In the genomic region with DNA sequence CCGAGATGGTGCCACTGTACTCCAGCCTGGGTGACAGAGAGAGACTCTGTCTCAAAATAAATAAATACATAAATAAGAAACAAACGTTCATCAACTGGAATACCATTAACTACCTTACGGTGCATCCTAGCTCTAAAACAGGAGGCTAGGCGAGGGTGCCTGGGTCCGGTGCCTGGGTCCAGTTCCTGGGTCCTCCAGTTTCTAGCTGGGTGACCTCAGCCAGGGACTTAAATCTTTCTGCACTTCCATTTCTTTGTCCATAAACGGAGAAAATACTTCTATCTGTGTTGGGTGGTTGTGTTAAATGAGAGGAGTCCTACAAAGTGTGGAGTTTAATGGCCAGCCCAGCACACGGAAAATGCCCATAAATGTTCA, we compare ENCODE assay signal across 20 cellular contexts. TPM values are rescaled to one million over a fixed set of nuclear protein-coding genes. Genes with fewer than 3 reads are reported as not detected.
DNase-seq lines count a peak whose midpoint lies in the region; ATAC-seq and TF ChIP-seq lines count a peak whose summit lies in the region.
"Had no signal": no experiment of that assay in that cellular context is flagged by ENCODE, and none has a peak within 500 bp of the region (broad histone marks: within the 10 kb centered on the region; RNA-seq: fewer than 3 reads in every experiment).

No MANE protein-coding gene starts in this region.

- ATAC-seq in upper lobe of left lung (ENCODE audit: low FRiP score in 2 of 2) (peak in 1 of 2 donors; percentile 55), omental fat pad (ENCODE audit: low FRiP score) (no peak), HG02973 (IDR thresholded peaks at IDR 0.05; ENCODE audit: unreplicated experiment) (no peak)
- ATAC-seq: left colon had no signal

- H3K4me1 ChIP-seq in Peyer's patch (no peaks in the 10 kb centered on the region), esophagus muscularis mucosa (peaks cover 11 to 97% (median 88%) of the 10 kb centered on the region in 4 donors), upper lobe of left lung (peaks cover 5 to 17% (median 10%) of the 10 kb centered on the region in 4 donors)

- TF ChIP-seq POLR2A in Peyer's patch (IDR thresholded peaks at IDR 0.05) (no peak), esophagus muscularis mucosa (IDR thresholded peaks at IDR 0.05; ENCODE audit: low read depth) (no peak), upper lobe of left lung (IDR thresholded peaks at IDR 0.05) (no peak)

- H3K9me3 ChIP-seq in Peyer's patch (no peaks in the 10 kb centered on the region), esophagus muscularis mucosa (no peaks in the 10 kb centered on the region), upper lobe of left lung (no peaks in the 10 kb centered on the region)

- H3K27ac ChIP-seq in Peyer's patch (peak overlapping the region; percentile 5 to 76 (median 53)), esophagus muscularis mucosa (replicated peaks in 1 of 4) (peak overlapping the region; percentile 88 to 94 (median 92)), upper lobe of left lung (peak overlapping the region; percentile 43 to 72 (median 63))
- H3K27ac ChIP-seq: HL-60 had no signal

- TF ChIP-seq CTCF in Peyer's patch (IDR thresholded peaks at IDR 0.05) = no peak
- no peak for TF ChIP-seq CTCF in esophagus muscularis mucosa (IDR thresholded peaks at IDR 0.05)
- no peak for TF ChIP-seq CTCF in upper lobe of left lung (IDR thresholded peaks at IDR 0.05)
- no peak for TF ChIP-seq CTCF in omental fat pad (IDR thresholded peaks at IDR 0.05)

- H3K4me3 ChIP-seq in Peyer's patch = no peak overlapping the region
- peak overlapping the region in 1 of 4 donors; percentile 24 for H3K4me3 ChIP-seq in esophagus muscularis mucosa
- no peak overlapping the region for H3K4me3 ChIP-seq in upper lobe of left lung
- H3K4me3 ChIP-seq in H7 (ENCODE audit: insufficient read depth, low read depth, low read length) = no peak overlapping the region
- H3K4me3 ChIP-seq: K562 had no signal

- H3K27me3 ChIP-seq in Peyer's patch (no peaks in the 10 kb centered on the region), esophagus muscularis mucosa (no peaks in the 10 kb centered on the region), upper lobe of left lung (no peaks in the 10 kb centered on the region), H7 (ENCODE audit: control insufficient read depth, insufficient read depth, low read length) (no peaks in the 10 kb centered on the region; the same call in 1 of the 2 replicates)

- H3K36me3 ChIP-seq in Peyer's patch (no peaks in the 10 kb centered on the region), esophagus muscularis mucosa (no peaks in the 10 kb centered on the region), upper lobe of left lung (no peaks in the 10 kb centered on the region), H7 (replicated peaks; ENCODE audit: control insufficient read depth, insufficient read depth, low read length) (no peaks in the 10 kb centered on the region)

- TF ChIP-seq EP300 in esophagus muscularis mucosa (IDR thresholded peaks at IDR 0.05) (no peak), upper lobe of left lung (IDR thresholded peaks at IDR 0.05) (no peak)

- DNase-seq in Peyer's patch (peak in 1 of 3 donors; percentile 19), esophagus muscularis mucosa (ENCODE audit: extremely low spot score) (no peak), posterior vena cava (ENCODE audit: low spot score) (peak; percentile 49), upper lobe of left lung (no peak), omental fat pad (ENCODE audit: low spot score) (no peak), H7 (no peak)
- DNase-seq in activated CD4-positive, alpha-beta T cell treated with anti-CD3 and anti-CD28 coated beads for 4 hours = no peak
- DNase-seq: activated CD4-positive, alpha-beta T cell treated with anti-CD3 and anti-CD28 coated beads for 1 hour; activated naive CD4-positive, alpha-beta T cell; GDM1; hypothalamus; NCI-H1092 treated with DMSO at 0.1 percent for 48 hours; SHP77; stimulated activated CD4-positive, alpha-beta T cell treated with anti-CD3 and anti-CD28 coated beads, Interleukin-4, amount 100 ng/mL, for 4 hours; T-helper 9 cell had no signal

- WGBS in esophagus muscularis mucosa = 87% methylated on average over 7 of the region's 7 CpGs
- WGBS in upper lobe of left lung, 2 donors = 89 to 90% methylated on average over 7 of the region's 7 CpGs

- intact Hi-C loops in esophagus muscularis mucosa (cut with DNase I) = no loop called here
- intact Hi-C loops in posterior vena cava (cut with DNase I) = no loop called here

RNA-seq across cellular contexts. Expression of a gene that starts 34.0 kb away (rescaled TPM):
- 10 to 100 TPM in 2 of 4 donors, 1 to 10 TPM in 2; 2.6 to 33.9 (median 10.3) TPM for total RNA-seq in Peyer's patch
- 10 to 100 TPM; 25.5 to 49.9 (median 32.8) TPM for total RNA-seq in esophagus muscularis mucosa
- 10 to 100 TPM; 20.7 to 21.7 TPM for total RNA-seq in posterior vena cava
- total RNA-seq in upper lobe of left lung = 100 to 1,000 TPM in 1 of 6 donors, 10 to 100 TPM in 5; 14.3 to 111 (median 28.6) TPM
- total RNA-seq in omental fat pad = 10 to 100 TPM in 3 of 4 donors, 1 to 10 TPM in 1; 8.1 to 93.0 (median 20.4) TPM
- 2.9 and 3.8 TPM in 2 replicates for total RNA-seq in H7 (2014; rRNA removed; shearing (Covaris generic))

RNA-seq across cellular contexts. Expression of a gene that starts 59.2 kb away (rescaled TPM):
- total RNA-seq in Peyer's patch (under 1 TPM in 1 of 4 donors, not detected in 3; 0.57 TPM), esophagus muscularis mucosa (under 1 TPM; 0.42 to 0.86 (median 0.60) TPM), posterior vena cava (not detected), upper lobe of left lung (not detected), omental fat pad (not detected)
- not detected in 2 replicates for total RNA-seq in H7 (2014; rRNA removed; shearing (Covaris generic))
- total RNA-seq: left colon, myocyte had no signal
